In the genomic region with DNA sequence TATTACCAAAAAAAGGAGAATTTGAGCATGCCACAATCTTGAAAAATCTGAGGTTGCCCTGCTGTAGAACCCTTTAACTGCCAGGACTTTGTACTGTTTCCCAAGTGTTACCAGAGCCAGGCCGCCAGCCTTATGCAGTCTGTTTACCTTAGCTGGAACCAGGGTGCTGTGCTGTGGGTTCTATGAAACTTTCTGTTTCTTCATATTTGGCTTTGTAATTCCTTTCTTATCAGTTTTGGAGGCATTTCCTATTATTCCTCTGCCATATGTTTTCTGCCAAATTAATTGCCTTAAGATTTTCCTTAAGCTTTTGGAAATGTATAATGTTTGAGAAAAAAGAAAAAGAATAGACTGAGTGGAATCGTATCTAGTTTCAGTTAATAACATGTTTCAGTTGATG, we compare ENCODE assay signal across 14 cellular contexts. TPM values are rescaled to one million over a fixed set of nuclear protein-coding genes. Genes with fewer than 3 reads are reported as not detected.
A peak's percentile ranks its signal among the peaks of the same experiment; 100 is the strongest.
DNase-seq lines count a peak whose midpoint lies in the region; ATAC-seq and TF ChIP-seq lines count a peak whose summit lies in the region.
"Had no signal": no experiment of that assay in that cellular context is flagged by ENCODE, and none has a peak within 500 bp of the region (broad histone marks: within the 10 kb centered on the region; RNA-seq: fewer than 3 reads in every experiment).

No MANE protein-coding gene starts in this region.

- H3K4me1 Mint-ChIP-seq in HFFc6 (ENCODE audit: low read depth): peaks cover 64% of the 10 kb centered on the region
- H3K4me1 Mint-ChIP-seq in activated T-helper 17 cell treated with anti-CD3 and anti-CD28 coated beads, Interleukin-2, amount 50 U/mL, for 72 hours: peaks cover 8% of the 10 kb centered on the region

- H3K27me3 Mint-ChIP-seq in HFFc6 (ENCODE audit: insufficient read depth): no peaks in the 10 kb centered on the region; the same call in 1 of the 2 replicates
- H3K27me3 Mint-ChIP-seq in activated T-helper 17 cell treated with anti-CD3 and anti-CD28 coated beads, Interleukin-2, amount 50 U/mL, for 72 hours: peaks cover 52% of the 10 kb centered on the region

- H3K36me3 ChIP-seq in ascending aorta: peaks cover 7 to 15% of the 10 kb centered on the region in 2 donors

- H3K4me3 ChIP-seq in ascending aorta (peak overlapping the region; percentile 77 to 89), skeletal muscle cell (ENCODE audit: low read depth, low read length) (peak overlapping the region; percentile 73)

- intact Hi-C loops in ascending aorta (cut with DNase I): loop anchor here (10.0 kb wide), 1 partner anchor 179 kb away; no protein-coding TSS in a partner anchor

- peak; percentile 86 for ATAC-seq in left lobe of liver
- no peak for ATAC-seq in activated T-helper 17 cell treated with anti-CD3 and anti-CD28 coated beads, Interleukin-2, amount 50 U/mL, for 72 hours (replicated peaks)
- no peak for ATAC-seq in HG02759 (IDR thresholded peaks at IDR 0.05; ENCODE audit: unreplicated experiment)

- no peaks in the 10 kb centered on the region for H3K27me3 ChIP-seq in ascending aorta

- H3K9me3 ChIP-seq in ascending aorta: no peaks in the 10 kb centered on the region

- TF ChIP-seq CTCF in HFFc6 (IDR thresholded peaks at IDR 0.05): no peak
- no peak for TF ChIP-seq CTCF in ascending aorta (IDR thresholded peaks at IDR 0.05)

- H3K27ac Mint-ChIP-seq in HFFc6: no peak overlapping the region
- H3K27ac Mint-ChIP-seq in activated T-helper 17 cell treated with anti-CD3 and anti-CD28 coated beads, Interleukin-2, amount 50 U/mL, for 72 hours: no peak overlapping the region
- H3K27ac Mint-ChIP-seq: CD4-positive, alpha-beta T cell had no signal

- H3K4me3 Mint-ChIP-seq in HFFc6: peak overlapping the region; percentile 98; the same call in 1 of the 2 replicates
- H3K4me3 Mint-ChIP-seq in activated T-helper 17 cell treated with anti-CD3 and anti-CD28 coated beads, Interleukin-2, amount 50 U/mL, for 72 hours: no peak overlapping the region
- H3K4me3 Mint-ChIP-seq: CD4-positive, alpha-beta T cell had no signal

- peaks cover 14 to 26% of the 10 kb centered on the region in 2 donors for H3K4me1 ChIP-seq in ascending aorta

- no peaks in the 10 kb centered on the region for H3K36me3 Mint-ChIP-seq in HFFc6 (ENCODE audit: low read depth)
- no peaks in the 10 kb centered on the region for H3K36me3 Mint-ChIP-seq in activated T-helper 17 cell treated with anti-CD3 and anti-CD28 coated beads, Interleukin-2, amount 50 U/mL, for 72 hours (ENCODE audit: low read depth)

- H3K27ac ChIP-seq in ascending aorta: peak overlapping the region; percentile 6 to 28
- H3K27ac ChIP-seq: KMS-11 had no signal

- DNase-seq in HFFc6: no peak
- peak in 1 of 2 donors; percentile 45 for DNase-seq in ascending aorta (ENCODE audit: low spot score in 2 of 2)
- peak; percentile 52 for DNase-seq in left lobe of liver (ENCODE audit: low spot score)
- DNase-seq in skeletal muscle cell (ENCODE audit: low read depth): no peak
- DNase-seq in islet precursor cell: no peak
- DNase-seq in cerebellum (ENCODE audit: low spot score): no peak
- DNase-seq: activated CD4-positive, alpha-beta T cell treated with anti-CD3 and anti-CD28 coated beads, Interleukin-2, amount 50 U/mL, for 1 hour; CD4-positive, alpha-beta T cell; NCI-H187; NCI-H526 treated with DMSO at 0.1 percent for 48 hours; T-helper 9 cell had no signal

- H3K9me3 Mint-ChIP-seq in HFFc6: no peaks in the 10 kb centered on the region
- no peaks in the 10 kb centered on the region for H3K9me3 Mint-ChIP-seq in activated T-helper 17 cell treated with anti-CD3 and anti-CD28 coated beads, Interleukin-2, amount 50 U/mL, for 72 hours
- H3K9me3 Mint-ChIP-seq: CD4-positive, alpha-beta T cell had no signal

RNA-seq across cellular contexts. Expression of a gene that starts 2.1 kb away (rescaled TPM):
- total RNA-seq in HFFc6 (2021; fragmentation: NEBNext Ultra II Directional; extraction: Animal tissue kit (Norgen Biotek cat#: 25700)): 10 to 100 TPM; 15.1 to 27.7 (median 23.9) TPM
- 59.3 TPM for total RNA-seq in ascending aorta
- total RNA-seq in left lobe of liver: 2.0 TPM
- not detected for total RNA-seq in activated T-helper 17 cell treated with anti-CD3 and anti-CD28 coated beads, Interleukin-2, amount 50 U/mL, for 72 hours
- total RNA-seq in cerebellum: 13.2 TPM
